ENCODE assay signal across 20 cellular contexts in genomic region chr3:159857840-159858239, GRCh38. TPM values are rescaled to one million over a fixed set of nuclear protein-coding genes. Genes with fewer than 3 reads are reported as not detected.
"Had no signal": no experiment of that assay in that cellular context is flagged by ENCODE, and none has a peak within 500 bp of the region (broad histone marks: within the 10 kb centered on the region; RNA-seq: fewer than 3 reads in every experiment).

No MANE protein-coding gene starts in this region.

- FAIRE-seq: astrocyte had no signal

- H3K27ac ChIP-seq: neutrophil, SK-N-MC, tibial artery, vagina, WERI-Rb-1 had no signal

- H3K9me3 ChIP-seq: lower lobe of right lung, neutrophil, tibial artery, vagina had no signal

- H3K27me3 ChIP-seq: neutrophil, tibial artery, vagina had no signal

- H3K4me3 ChIP-seq: lower lobe of right lung, SK-N-MC, tibial artery, vagina had no signal

- H3K36me3 ChIP-seq: lower lobe of right lung, neutrophil, tibial artery, vagina, WERI-Rb-1 had no signal

- DNase-seq: activated CD4-positive, alpha-beta T cell treated with anti-CD3 and anti-CD28 coated beads for 4 hours; activated CD8-positive, alpha-beta memory T cell treated with anti-CD3 and anti-CD28 coated beads, Interleukin-2, amount 50 U/mL, for 48 hours; activated CD8-positive, alpha-beta T cell treated with anti-CD3 and anti-CD28 coated beads, Interleukin-2, amount 10 ng/mL, durations not matched to agents 7 days and 5 days; activated naive CD4-positive, alpha-beta T cell treated with Interleukin-2 at 50 U/mL for 16 hours; activated naive CD8-positive, alpha-beta T cell treated with anti-CD3 and anti-CD28 coated beads, Interleukin-2, amount 50 U/mL, for 24 hours; foreskin fibroblast; lower lobe of right lung; midbrain; naive B cell; stimulated activated CD4-positive, alpha-beta T cell treated with anti-CD3 and anti-CD28 coated beads, Interleukin-15, amount 100 ng/mL, for 24 hours; stimulated activated CD4-positive, alpha-beta T cell treated with anti-CD3 and anti-CD28 coated beads, Interleukin-4, amount 100 ng/mL, for 24 hours; stimulated activated naive CD8-positive, alpha-beta T cell treated with anti-CD3 and anti-CD28 coated beads, Interleukin-15, amount 100 ng/mL, for 72 hours; T-cell; tibial artery; WERI-Rb-1 had no signal

- ATAC-seq: activated CD8-positive, alpha-beta T cell treated with anti-CD3 and anti-CD28 coated beads, Interleukin-2, amount 10 ng/mL, durations not matched to agents 7 days and 5 days; activated naive CD8-positive, alpha-beta T cell treated with anti-CD3 and anti-CD28 coated beads, Interleukin-2, amount 50 U/mL, for 24 hours; esophagus mucosa; lower lobe of right lung; stimulated activated naive CD8-positive, alpha-beta T cell treated with anti-CD3 and anti-CD28 coated beads, Interleukin-15, amount 100 ng/mL, for 72 hours; T-cell had no signal

RNA-seq across cellular contexts. Expression of gene SCHIP1, which starts 18.2 kb away (rescaled TPM):
- total RNA-seq: activated CD8-positive, alpha-beta T cell treated with anti-CD3 and anti-CD28 coated beads, Interleukin-2, amount 10 ng/mL, durations not matched to agents 7 days and 5 days had no signal
